Comparison of ENCODE assay signal across 1 cellular context in genomic region chr16:88826070-88826840, GRCh38.
TF ChIP-seq lines count a peak whose summit lies in the region.

No MANE protein-coding gene starts in this region.

TF ChIP-seq in K562, 482 proteins besides CTCF, POLR2A, EP300 and RAD21:
- TF ChIP-seq FOXA1 (IDR thresholded peaks at IDR 0.05; ENCODE audit: borderline replicate concordance) (no peak), POLR2G (IDR thresholded peaks at IDR 0.05; ENCODE audit: low read depth, low read length) (peak; percentile 41; the same call in 1 of the 2 replicates), HNRNPL (IDR thresholded peaks at IDR 0.05; ENCODE audit: low read depth, low read length) (peak; percentile 58; the same call in 1 of the 2 replicates), PCBP1 (IDR thresholded peaks at IDR 0.05; ENCODE audit: low read depth, low read length, poor library complexity, severe bottlenecking) (peak; percentile 29)
